In genomic region chr4:84814100-84814750, GRCh38 we compare ENCODE assay signal across 10 cellular contexts.
DNase-seq lines count a peak whose midpoint lies in the region; ATAC-seq, FAIRE-seq and TF ChIP-seq lines count a peak whose summit lies in the region.
"Had no signal": no experiment of that assay in that cellular context is flagged by ENCODE, and none has a peak within 500 bp of the region (broad histone marks: within the 10 kb centered on the region; RNA-seq: fewer than 3 reads in every experiment).

No MANE protein-coding gene starts in this region.

- no peaks in the 10 kb centered on the region for H3K27me3 ChIP-seq in gastroesophageal sphincter
- H3K27me3 ChIP-seq in CD4-positive, alpha-beta memory T cell (ENCODE audit: insufficient read depth, low read length) = no peaks in the 10 kb centered on the region

- CTCF ChIA-PET in CD4-positive, alpha-beta memory T cell (lab: Charles Lee; ENCODE audit: partially characterized antibody) = no interaction called here

- H3K4me1 Mint-ChIP-seq in activated naive CD8-positive, alpha-beta T cell treated with anti-CD3 and anti-CD28 coated beads, Interleukin-2, amount 50 U/mL, for 24 hours = no peaks in the 10 kb centered on the region
- no peaks in the 10 kb centered on the region for H3K4me1 Mint-ChIP-seq in activated T-cell treated with anti-CD3 and anti-CD28 coated beads, Interleukin-2, amount 50 U/mL, for 24 hours (ENCODE audit: low read depth)
- no peaks in the 10 kb centered on the region for H3K4me1 Mint-ChIP-seq in CD4-positive, alpha-beta memory T cell

- intact Hi-C loops in CD4-positive, alpha-beta memory T cell (cut with micrococcal nuclease) = no loop called here

- DNase-seq in SIG-M5 treated with dmso at 0.1 percent for 504 hours (lab: John Stamatoyannopoulos, UW; ENCODE audit: unreplicated experiment) = peak; percentile 1
- DNase-seq in SIG-M5 (lab: John Stamatoyannopoulos, UW) = no peak
- peak; percentile 70 for DNase-seq in SW480 (ENCODE audit: low spot score)
- DNase-seq in urothelium cell line (ENCODE audit: low spot score) = peak; percentile 55
- no peak for DNase-seq in activated naive CD8-positive, alpha-beta T cell treated with anti-CD3 and anti-CD28 coated beads, Interleukin-2, amount 50 U/mL, for 24 hours
- DNase-seq in activated T-cell treated with anti-CD3 and anti-CD28 coated beads, Interleukin-2, amount 50 U/mL, for 24 hours = no peak
- no peak for DNase-seq in CD4-positive, alpha-beta memory T cell

- peak; percentile 80 for ATAC-seq in gastroesophageal sphincter
- ATAC-seq in activated naive CD8-positive, alpha-beta T cell treated with anti-CD3 and anti-CD28 coated beads, Interleukin-2, amount 50 U/mL, for 24 hours = no peak
- ATAC-seq: Right ventricle myocardium inferior had no signal

- peak; percentile 81 for FAIRE-seq in urothelium cell line (lab: Jason Lieb, UNC)

- no peaks in the 10 kb centered on the region for H3K9me3 ChIP-seq in gastroesophageal sphincter
- no peaks in the 10 kb centered on the region for H3K9me3 ChIP-seq in CD4-positive, alpha-beta memory T cell (ENCODE audit: control insufficient read depth in 1 of 2, low read length in 2 of 2)

- POLR2A ChIA-PET in CD4-positive, alpha-beta memory T cell (lab: Charles Lee; ENCODE audit: partially characterized antibody) = no interaction called here

- no peak overlapping the region for H3K27ac ChIP-seq in gastroesophageal sphincter
- H3K27ac ChIP-seq in CD4-positive, alpha-beta memory T cell (ENCODE audit: low read depth, low read length) = no peak overlapping the region

- H3K27me3 Mint-ChIP-seq in activated naive CD8-positive, alpha-beta T cell treated with anti-CD3 and anti-CD28 coated beads, Interleukin-2, amount 50 U/mL, for 24 hours = no peaks in the 10 kb centered on the region
- H3K27me3 Mint-ChIP-seq in activated T-cell treated with anti-CD3 and anti-CD28 coated beads, Interleukin-2, amount 50 U/mL, for 24 hours = no peaks in the 10 kb centered on the region
- peaks cover 0 to 2% of the 10 kb centered on the region in 2 donors for H3K27me3 Mint-ChIP-seq in CD4-positive, alpha-beta memory T cell

- no peak for TF ChIP-seq EP300 in gastroesophageal sphincter (IDR thresholded peaks at IDR 0.05)

- H3K4me3 ChIP-seq in gastroesophageal sphincter = no peak overlapping the region
- no peak overlapping the region for H3K4me3 ChIP-seq in CD4-positive, alpha-beta memory T cell (ENCODE audit: low read length in 2 of 2)

- H3K36me3 Mint-ChIP-seq in activated naive CD8-positive, alpha-beta T cell treated with anti-CD3 and anti-CD28 coated beads, Interleukin-2, amount 50 U/mL, for 24 hours (ENCODE audit: low read depth) = no peaks in the 10 kb centered on the region
- no peaks in the 10 kb centered on the region for H3K36me3 Mint-ChIP-seq in activated T-cell treated with anti-CD3 and anti-CD28 coated beads, Interleukin-2, amount 50 U/mL, for 24 hours (ENCODE audit: low read depth)
- no peaks in the 10 kb centered on the region for H3K36me3 Mint-ChIP-seq in CD4-positive, alpha-beta memory T cell

- no peaks in the 10 kb centered on the region for H3K9me3 Mint-ChIP-seq in activated naive CD8-positive, alpha-beta T cell treated with anti-CD3 and anti-CD28 coated beads, Interleukin-2, amount 50 U/mL, for 24 hours
- no peaks in the 10 kb centered on the region for H3K9me3 Mint-ChIP-seq in activated T-cell treated with anti-CD3 and anti-CD28 coated beads, Interleukin-2, amount 50 U/mL, for 24 hours
- H3K9me3 Mint-ChIP-seq in CD4-positive, alpha-beta memory T cell = no peaks in the 10 kb centered on the region
- H3K9me3 Mint-ChIP-seq: activated T-helper 2 cell treated with anti-CD3 and anti-CD28 coated beads, Interferon-gamma antibody, Interleukin-2, Interleukin-4, amounts not matched to agents 10 μg/mL and 5 μg/mL and 100 μg/mL, durations not matched to agents 14 hours and 24 hours and 36 hours had no signal

- no peak overlapping the region for H3K4me3 Mint-ChIP-seq in activated naive CD8-positive, alpha-beta T cell treated with anti-CD3 and anti-CD28 coated beads, Interleukin-2, amount 50 U/mL, for 24 hours
- no peak overlapping the region for H3K4me3 Mint-ChIP-seq in activated T-cell treated with anti-CD3 and anti-CD28 coated beads, Interleukin-2, amount 50 U/mL, for 24 hours
- H3K4me3 Mint-ChIP-seq in CD4-positive, alpha-beta memory T cell = no peak overlapping the region

- no peak for TF ChIP-seq POLR2A in gastroesophageal sphincter (IDR thresholded peaks at IDR 0.05)

- no peak overlapping the region for H3K27ac Mint-ChIP-seq in activated naive CD8-positive, alpha-beta T cell treated with anti-CD3 and anti-CD28 coated beads, Interleukin-2, amount 50 U/mL, for 24 hours
- no peak overlapping the region for H3K27ac Mint-ChIP-seq in activated T-cell treated with anti-CD3 and anti-CD28 coated beads, Interleukin-2, amount 50 U/mL, for 24 hours
- H3K27ac Mint-ChIP-seq in CD4-positive, alpha-beta memory T cell = no peak overlapping the region
- H3K27ac Mint-ChIP-seq: activated T-helper 2 cell treated with anti-CD3 and anti-CD28 coated beads, Interferon-gamma antibody, Interleukin-2, Interleukin-4, amounts not matched to agents 10 μg/mL and 5 μg/mL and 100 μg/mL, durations not matched to agents 14 hours and 24 hours and 36 hours had no signal

- peaks cover 2 to 38% of the 10 kb centered on the region in 2 donors for H3K36me3 ChIP-seq in gastroesophageal sphincter
- H3K36me3 ChIP-seq in CD4-positive, alpha-beta memory T cell (ENCODE audit: insufficient read depth, low read length) = no peaks in the 10 kb centered on the region

- no peak for TF ChIP-seq CTCF in gastroesophageal sphincter (IDR thresholded peaks at IDR 0.05)

- WGBS in gastroesophageal sphincter (ENCODE audit: low coverage in 1 of 2), 2 donors = 78 to 96% methylated on average over 4 to 5 of the region's 5 CpGs

- peaks cover 0 to 14% (median 0%) of the 10 kb centered on the region in 3 donors for H3K4me1 ChIP-seq in gastroesophageal sphincter
- H3K4me1 ChIP-seq in CD4-positive, alpha-beta memory T cell (ENCODE audit: insufficient read depth, low read length) = no peaks in the 10 kb centered on the region

Comparison
In these comparisons a context has a peak if more than half of its experiments do, and no peak if none do; other contexts are left out.
1. DNase-seq: peak in SIG-M5 treated with dmso at 0.1 percent for 504 hours (single experiment), SW480 (single experiment) and urothelium cell line (single experiment); none in SIG-M5 (single experiment), activated naive CD8-positive, alpha-beta T cell treated with anti-CD3 and anti-CD28 coated beads, Interleukin-2, amount 50 U/mL, for 24 hours (single experiment), activated T-cell treated with anti-CD3 and anti-CD28 coated beads, Interleukin-2, amount 50 U/mL, for 24 hours (single experiment) and CD4-positive, alpha-beta memory T cell (0 of 5).